Comparison of ENCODE assay signal across 13 cellular contexts in genomic region chr1:8745749-8746390, GRCh38.
"Had no signal": no experiment of that assay in that cellular context is flagged by ENCODE, and none has a peak within 500 bp of the region (broad histone marks: within the 10 kb centered on the region; RNA-seq: fewer than 3 reads in every experiment).

No MANE protein-coding gene starts in this region.

- DNase-seq: activated CD4-positive, alpha-beta memory T cell treated with anti-CD3 and anti-CD28 coated beads for 36 hours; activated CD4-positive, CD25-positive, alpha-beta regulatory T cell treated with anti-CD3 and anti-CD28 coated beads, Interleukin-2, amount 50 U/mL, for 72 hours; activated naive CD8-positive, alpha-beta T cell treated with anti-CD3 and anti-CD28 coated beads, Interleukin-2, amount 10 ng/mL, durations not matched to agents 7 days and 5 days; activated T-cell treated with anti-CD3 and anti-CD28 coated beads, Interleukin-2, amount 50 U/mL, for 72 hours; aorta; dorsolateral prefrontal cortex; hypothalamus; mucosa of descending colon; naive thymus-derived CD8-positive, alpha-beta T cell; occipital lobe; right cardiac atrium; small intestine had no signal

- H3K27me3 Mint-ChIP-seq: activated CD4-positive, alpha-beta memory T cell treated with anti-CD3 and anti-CD28 coated beads for 36 hours; activated naive CD8-positive, alpha-beta T cell treated with anti-CD3 and anti-CD28 coated beads, Interleukin-2, amount 10 ng/mL, durations not matched to agents 7 days and 5 days; naive thymus-derived CD8-positive, alpha-beta T cell; progenitor cell of endocrine pancreas had no signal

- H3K27ac Mint-ChIP-seq: activated CD4-positive, alpha-beta memory T cell treated with anti-CD3 and anti-CD28 coated beads for 36 hours; activated naive CD8-positive, alpha-beta T cell treated with anti-CD3 and anti-CD28 coated beads, Interleukin-2, amount 10 ng/mL, durations not matched to agents 7 days and 5 days; activated T-cell treated with anti-CD3 and anti-CD28 coated beads, Interleukin-2, amount 50 U/mL, for 72 hours had no signal

- ATAC-seq: mucosa of descending colon; naive thymus-derived CD8-positive, alpha-beta T cell; right cardiac atrium had no signal

- H3K4me3 Mint-ChIP-seq: activated CD4-positive, alpha-beta memory T cell treated with anti-CD3 and anti-CD28 coated beads for 36 hours; activated naive CD8-positive, alpha-beta T cell treated with anti-CD3 and anti-CD28 coated beads, Interleukin-2, amount 10 ng/mL, durations not matched to agents 7 days and 5 days; activated T-cell treated with anti-CD3 and anti-CD28 coated beads, Interleukin-2, amount 50 U/mL, for 72 hours; naive thymus-derived CD8-positive, alpha-beta T cell had no signal

- FAIRE-seq: small intestine had no signal

- H3K4me1 Mint-ChIP-seq: activated naive CD8-positive, alpha-beta T cell treated with anti-CD3 and anti-CD28 coated beads, Interleukin-2, amount 10 ng/mL, durations not matched to agents 7 days and 5 days had no signal

- H3K27ac ChIP-seq: dorsolateral prefrontal cortex had no signal

- H3K27me3 ChIP-seq: dorsolateral prefrontal cortex had no signal

- H3K4me3 ChIP-seq: dorsolateral prefrontal cortex, mucosa of descending colon had no signal

- H3K9me3 Mint-ChIP-seq: activated CD4-positive, alpha-beta memory T cell treated with anti-CD3 and anti-CD28 coated beads for 36 hours; activated naive CD8-positive, alpha-beta T cell treated with anti-CD3 and anti-CD28 coated beads, Interleukin-2, amount 10 ng/mL, durations not matched to agents 7 days and 5 days had no signal

- H3K9me3 ChIP-seq: mucosa of descending colon had no signal
